In genomic region chrX:134431894-134432293, GRCh38 we compare ENCODE assay signal across 13 cellular contexts. TPM values are rescaled to one million over a fixed set of nuclear protein-coding genes. Genes with fewer than 3 reads are reported as not detected.
A peak's percentile ranks its signal among the peaks of the same experiment; 100 is the strongest.
DNase-seq lines count a peak whose midpoint lies in the region; ATAC-seq and TF ChIP-seq lines count a peak whose summit lies in the region.
"Had no signal": no experiment of that assay in that cellular context is flagged by ENCODE, and none has a peak within 500 bp of the region (broad histone marks: within the 10 kb centered on the region; RNA-seq: fewer than 3 reads in every experiment).

No MANE protein-coding gene starts in this region.

- H3K9ac ChIP-seq in endodermal cell (ENCODE audit: extremely low read depth, low read length, poor library complexity, severe bottlenecking) = no peak overlapping the region

- peak overlapping the region; percentile 76 for H3K27ac Mint-ChIP-seq in activated naive CD8-positive, alpha-beta T cell
- H3K27ac Mint-ChIP-seq in endodermal cell = no peak overlapping the region
- H3K27ac Mint-ChIP-seq: effector memory CD8-positive, alpha-beta T cell had no signal

- H3K36me3 ChIP-seq in gastrocnemius medialis (no peaks in the 10 kb centered on the region), endodermal cell (ENCODE audit: control insufficient read depth, insufficient read depth, low read length) (peaks cover 35% of the 10 kb centered on the region)
- H3K36me3 ChIP-seq: left ventricle myocardium inferior, pancreas had no signal

- DNase-seq in activated CD4-positive, CD25-positive, alpha-beta regulatory T cell (lab: John Stamatoyannopoulos, UW) = no peak
- DNase-seq in kidney tubule cell (ENCODE audit: low spot score) (peak; percentile 72), gastrocnemius medialis (no peak), endodermal cell (no peak)
- DNase-seq: activated effector memory CD4-positive, alpha-beta T cell treated with Interleukin-2 at 50 U/mL for 16 hours; effector memory CD8-positive, alpha-beta T cell; GF-D8; left ventricle myocardium inferior; pancreas had no signal

- TF ChIP-seq CTCF in gastrocnemius medialis (IDR thresholded peaks at IDR 0.05 in 4 of 5, conservative IDR thresholded peaks at IDR 0.05 in 1 of 5) = no peak
- no peak for TF ChIP-seq CTCF in endodermal cell (conservative IDR thresholded peaks at IDR 0.05)

- peaks cover 6% of the 10 kb centered on the region for H3K4me1 Mint-ChIP-seq in activated naive CD8-positive, alpha-beta T cell (ENCODE audit: low read depth)
- no peaks in the 10 kb centered on the region for H3K4me1 Mint-ChIP-seq in endodermal cell

- H3K9me3 ChIP-seq in gastrocnemius medialis = no peaks in the 10 kb centered on the region
- no peaks in the 10 kb centered on the region for H3K9me3 ChIP-seq in endodermal cell (ENCODE audit: control insufficient read depth, low read length)
- H3K9me3 ChIP-seq: left ventricle myocardium inferior, pancreas had no signal

- H3K4me3 Mint-ChIP-seq in activated naive CD8-positive, alpha-beta T cell = no peak overlapping the region
- H3K4me3 Mint-ChIP-seq in endodermal cell = no peak overlapping the region
- H3K4me3 Mint-ChIP-seq: effector memory CD8-positive, alpha-beta T cell had no signal

- intact Hi-C loops in gastrocnemius medialis (cut with DNase I; ENCODE audit: low total_unique reads) = no loop called here

- no peaks in the 10 kb centered on the region for H3K4me1 ChIP-seq in gastrocnemius medialis
- no peaks in the 10 kb centered on the region for H3K4me1 ChIP-seq in endodermal cell (ENCODE audit: control insufficient read depth, insufficient read depth, low read length)
- H3K4me1 ChIP-seq: left ventricle myocardium inferior, pancreas had no signal

- peaks cover 3% of the 10 kb centered on the region for H3K36me3 Mint-ChIP-seq in activated naive CD8-positive, alpha-beta T cell
- peaks cover 31% of the 10 kb centered on the region for H3K36me3 Mint-ChIP-seq in endodermal cell (ENCODE audit: low read depth)

- H3K27me3 ChIP-seq in gastrocnemius medialis = no peaks in the 10 kb centered on the region
- H3K27me3 ChIP-seq in endodermal cell (ENCODE audit: control insufficient read depth, insufficient read depth, low read length, poor library complexity, severe bottlenecking) = no peaks in the 10 kb centered on the region
- H3K27me3 ChIP-seq: pancreas had no signal

- H3K27me3 Mint-ChIP-seq in activated naive CD8-positive, alpha-beta T cell = no peaks in the 10 kb centered on the region
- no peaks in the 10 kb centered on the region for H3K27me3 Mint-ChIP-seq in endodermal cell (ENCODE audit: insufficient read depth)
- H3K27me3 Mint-ChIP-seq: effector memory CD8-positive, alpha-beta T cell had no signal

- ATAC-seq in activated CD4-positive, CD25-positive, alpha-beta regulatory T cell treated with anti-CD3 and anti-CD28 coated beads, Interleukin-2, amount 50 U/mL, for 24 hours = peak; percentile 80 to 92
- peak; percentile 81 for ATAC-seq in HG02870 (IDR thresholded peaks at IDR 0.05; ENCODE audit: unreplicated experiment)
- no peak for ATAC-seq in GM21423 (IDR thresholded peaks at IDR 0.05; ENCODE audit: unreplicated experiment)
- ATAC-seq in gastrocnemius medialis = no peak
- ATAC-seq: effector memory CD8-positive, alpha-beta T cell; pancreas had no signal

- no peaks in the 10 kb centered on the region for H3K9me3 Mint-ChIP-seq in activated naive CD8-positive, alpha-beta T cell (ENCODE audit: low read depth)
- peaks cover 60% of the 10 kb centered on the region for H3K9me3 Mint-ChIP-seq in endodermal cell
- H3K9me3 Mint-ChIP-seq: effector memory CD8-positive, alpha-beta T cell had no signal

- 100% methylated on average over 2 of the region's 2 CpGs; no CpG with 5 or more reads in 1 of the 2 experiments for WGBS in endodermal cell (ENCODE audit: insufficient coverage in 1 of 2, insufficient read length in 1 of 2), 2 experiments

- in situ Hi-C loops in gastrocnemius medialis (cut with MboI; ENCODE audit: low sequenced_read_pairs in 4 of 4) = no loop called here

- H3K4me3 ChIP-seq in gastrocnemius medialis = no peak overlapping the region
- H3K4me3 ChIP-seq in endodermal cell (ENCODE audit: low read length) = no peak overlapping the region
- H3K4me3 ChIP-seq: left ventricle myocardium inferior, pancreas had no signal

- H3K27ac ChIP-seq in gastrocnemius medialis (no peak overlapping the region), endodermal cell (ENCODE audit: low read depth, low read length) (no peak overlapping the region)
- H3K27ac ChIP-seq: left ventricle myocardium inferior, pancreas had no signal

- no peak for TF ChIP-seq POLR2A in gastrocnemius medialis (IDR thresholded peaks at IDR 0.05)

RNA-seq across cellular contexts. Expression of gene HPRT1, which starts 28.1 kb away (rescaled TPM):
- total RNA-seq in gastrocnemius medialis (1 to 10 TPM; 3.0 to 8.8 (median 6.5) TPM), endodermal cell (10 to 100 TPM; 19.0 to 20.0 TPM)
- polyA plus RNA-seq in endodermal cell (2013, experiment 1 of 2) = 23.6 TPM
- polyA plus RNA-seq in endodermal cell (2013, experiment 2 of 2) = 18.6 TPM

RNA-seq across cellular contexts. Expression of gene PHF6, which starts 58.8 kb away (rescaled TPM):
- total RNA-seq in gastrocnemius medialis (1 to 10 TPM; 3.8 to 7.2 (median 5.7) TPM), endodermal cell (10 to 100 TPM; 41.5 to 50.1 TPM)
- polyA plus RNA-seq in endodermal cell (2013, experiment 1 of 2) = 85.0 TPM
- 80.7 TPM for polyA plus RNA-seq in endodermal cell (2013, experiment 2 of 2)

Comparison
In these comparisons a context has a peak if more than half of its experiments do, and no peak if none do; other contexts are left out.
1. ATAC-seq: peak in activated CD4-positive, CD25-positive, alpha-beta regulatory T cell treated with anti-CD3 and anti-CD28 coated beads, Interleukin-2, amount 50 U/mL, for 24 hours (2 of 2) and HG02870 (single experiment); none in GM21423 (single experiment) and gastrocnemius medialis (0 of 2).
2. RNA of gene PHF6, which starts 58.8 kb away (total RNA-seq): 41.5 to 50.1 TPM in endodermal cell; 3.8 to 7.2 TPM in gastrocnemius medialis; every median in the first group is over 4 times any median in the second.